Comparison of ENCODE assay signal across 28 cellular contexts in the genomic region with DNA sequence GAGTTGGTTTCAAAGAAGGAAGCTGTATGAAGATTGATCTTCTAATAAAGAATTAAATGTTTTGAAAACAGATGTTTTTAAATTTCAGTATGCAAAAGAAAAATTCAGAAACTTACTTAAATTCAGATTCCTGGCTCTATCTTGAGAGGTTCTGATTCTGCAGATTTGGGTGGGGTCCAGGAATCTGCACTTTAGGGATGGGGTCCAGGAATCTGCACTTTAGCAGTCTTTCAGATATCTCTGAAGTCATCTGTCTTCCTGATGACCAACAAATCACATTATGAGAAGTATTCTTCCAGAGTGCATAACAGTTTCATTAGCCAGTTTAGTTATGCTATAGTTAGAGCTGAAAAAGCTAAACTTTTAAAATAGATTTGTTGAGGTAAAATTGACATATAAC.
"Had no signal": no experiment of that assay in that cellular context is flagged by ENCODE, and none has a peak within 500 bp of the region (broad histone marks: within the 10 kb centered on the region; RNA-seq: fewer than 3 reads in every experiment).

No MANE protein-coding gene starts in this region.

- H3K9me3 ChIP-seq: neutrophil, pancreas, prostate gland, right lobe of liver, spleen, stomach, thoracic aorta, thyroid gland, tibial nerve, upper lobe of left lung, vagina had no signal

- ATAC-seq: naive thymus-derived CD8-positive, alpha-beta T cell; natural killer cell treated with Interleukin-12 subunit alpha and Interleukin-12 subunit beta and Interleukin-15 and Interleukin-18, amount 100 ng/mL, for 72 hours; pancreas; right cardiac atrium; right lobe of liver; stimulated activated naive B cell treated with anti-CD40 and anti-IgM and Interleukin-4, amounts not matched to agents 10 μg/mL and 1 μg/mL and 100 μg/mL, for 72 hours had no signal

- H3K4me2 ChIP-seq: smooth muscle cell had no signal

- H3K27me3 ChIP-seq: neutrophil, pancreas, right lobe of liver, spleen, stomach, thyroid gland, tibial nerve, upper lobe of left lung, vagina had no signal

- DNase-seq: naive B cell; naive thymus-derived CD8-positive, alpha-beta T cell; nephron progenitor cell; nucleus accumbens; pancreas; right cardiac atrium; right lobe of liver; spleen; stimulated activated CD4-positive, alpha-beta T cell treated with anti-CD3 and anti-CD28 coated beads, Interleukin-12 subunit alpha, Interleukin-12 subunit beta, amount 100 ng/mL, for 4 hours; stimulated activated CD4-positive, alpha-beta T cell treated with anti-CD3 and anti-CD28 coated beads, Interleukin-1b, Interleukin-23, amount 100 ng/mL, for 48 hours; stimulated activated CD4-positive, alpha-beta T cell treated with anti-CD3 and anti-CD28 coated beads, Interleukin-4, amount 100 ng/mL, for 1 hour; stimulated activated CD4-positive, alpha-beta T cell treated with anti-CD3 and anti-CD28 coated beads, Interleukin-4, amount 100 ng/mL, for 4 hours; stimulated activated CD8-positive, alpha-beta memory T cell treated with anti-CD3 and anti-CD28 coated beads, Interleukin-4, amount 100 ng/mL, for 48 hours; stimulated activated naive B cell treated with anti-CD40 and anti-IgM and Interleukin-4, amounts not matched to agents 10 μg/mL and 1 μg/mL and 100 μg/mL, for 72 hours; stimulated activated naive CD4-positive, alpha-beta T cell treated with Interleukin-2 at 50 U/mL for 16 hours; stomach; thyroid gland; trophoblast cell; upper lobe of left lung had no signal

- H3K36me3 ChIP-seq: prostate gland had no signal

- FAIRE-seq: pancreas, urothelium cell line had no signal

- H3K4me1 ChIP-seq: pancreas, prostate gland, right lobe of liver, spleen, thyroid gland, upper lobe of left lung, vagina had no signal

- H3K4me3 ChIP-seq: pancreas, prostate gland, right lobe of liver, skin epidermis, smooth muscle cell, spleen, stomach, thoracic aorta, thyroid gland, tibial nerve, upper lobe of left lung, vagina had no signal

- H3K27ac ChIP-seq: neutrophil, pancreas, prostate gland, right lobe of liver, skin epidermis, spleen, stomach, thoracic aorta, thyroid gland, tibial nerve, upper lobe of left lung, vagina had no signal
